20 cellular contexts compared by ENCODE assay signal in genomic region chr6:121158438-121158837, GRCh38.
"Had no signal": no experiment of that assay in that cellular context is flagged by ENCODE, and none has a peak within 500 bp of the region (broad histone marks: within the 10 kb centered on the region; RNA-seq: fewer than 3 reads in every experiment).

No MANE protein-coding gene starts in this region.

- H3K4me3 ChIP-seq: gastrocnemius medialis, heart right ventricle, psoas muscle, skin epidermis, testis, tibial nerve, upper lobe of right lung, vagina had no signal

- H3K4me1 ChIP-seq: gastrocnemius medialis, heart right ventricle, psoas muscle, testis, tibial nerve, upper lobe of right lung, vagina had no signal

- H3K27ac ChIP-seq: gastrocnemius medialis, heart right ventricle, psoas muscle, skin epidermis, testis, tibial nerve, upper lobe of right lung, vagina had no signal

- DNase-seq: effector memory CD4-positive, alpha-beta T cell; gastrocnemius medialis; heart right ventricle; hypothalamus; kidney glomerular epithelial cell; mammary epithelial cell; naive thymus-derived CD4-positive, alpha-beta T cell; nephron progenitor cell; psoas muscle; stimulated activated CD4-positive, alpha-beta T cell treated with anti-CD3 and anti-CD28 coated beads, Interleukin-2, amount 100 ng/mL, for 24 hours; stimulated activated CD4-positive, alpha-beta T cell treated with anti-CD3 and anti-CD28 coated beads, Interleukin-4, amount 100 ng/mL, for 4 hours; stimulated activated naive B cell treated with anti-CD40 and anti-IgM and Interleukin-4, amounts not matched to agents 10 μg/mL and 1 μg/mL and 100 μg/mL, for 72 hours; stimulated activated naive CD8-positive, alpha-beta T cell treated with anti-CD3 and anti-CD28 coated beads, Interleukin-15, amount 100 ng/mL, for 72 hours; testis; upper lobe of right lung had no signal

- ATAC-seq: esophagus mucosa; gastrocnemius medialis; heart right ventricle; naive thymus-derived CD4-positive, alpha-beta T cell; psoas muscle; sciatic nerve; stimulated activated naive B cell treated with anti-CD40 and anti-IgM and Interleukin-4, amounts not matched to agents 10 μg/mL and 1 μg/mL and 100 μg/mL, for 72 hours; stimulated activated naive CD8-positive, alpha-beta T cell treated with anti-CD3 and anti-CD28 coated beads, Interleukin-15, amount 100 ng/mL, for 72 hours; upper lobe of right lung had no signal

- H3K36me3 ChIP-seq: gastrocnemius medialis had no signal

- H3K27me3 ChIP-seq: gastrocnemius medialis, heart right ventricle, testis, tibial nerve, upper lobe of right lung, vagina had no signal

- H3K9me3 ChIP-seq: gastrocnemius medialis, psoas muscle, testis, upper lobe of right lung, vagina had no signal
